In genomic region chr17:45429338-45430005, GRCh38 we compare ENCODE assay signal across 11 cellular contexts. TPM values are rescaled to one million over a fixed set of nuclear protein-coding genes. Genes with fewer than 3 reads are reported as not detected.
DNase-seq lines count a peak whose midpoint lies in the region; ATAC-seq and TF ChIP-seq lines count a peak whose summit lies in the region.
"Had no signal": no experiment of that assay in that cellular context is flagged by ENCODE, and none has a peak within 500 bp of the region (broad histone marks: within the 10 kb centered on the region; RNA-seq: fewer than 3 reads in every experiment).

No MANE protein-coding gene starts in this region.

- 10 to 12% (median 11%) methylated on average over 16 to 82 of the region's 82 CpGs for WGBS in ovary, 3 donors

- no peak overlapping the region for H3K27ac ChIP-seq in CD4-positive, CD25-positive, alpha-beta regulatory T cell (ENCODE audit: insufficient read depth, low read length, poor library complexity, severe bottlenecking)
- H3K27ac ChIP-seq in HUES6 (ENCODE audit: low read depth, low read length): no peak overlapping the region
- no peak overlapping the region for H3K27ac ChIP-seq in ovary

- H3K36me3 ChIP-seq in CD4-positive, CD25-positive, alpha-beta regulatory T cell (ENCODE audit: control insufficient read depth, insufficient read depth, low read length): no peaks in the 10 kb centered on the region
- H3K36me3 ChIP-seq in HUES6 (ENCODE audit: control insufficient read depth, insufficient read depth, low read length): no peaks in the 10 kb centered on the region
- no peaks in the 10 kb centered on the region for H3K36me3 ChIP-seq in ovary

- H3K9me3 ChIP-seq in CD4-positive, CD25-positive, alpha-beta regulatory T cell (ENCODE audit: control insufficient read depth in 2 of 2, low read length in 2 of 2): no peaks in the 10 kb centered on the region
- H3K9me3 ChIP-seq in HUES6 (ENCODE audit: control insufficient read depth, insufficient read depth, low read depth, low read length): no peaks in the 10 kb centered on the region
- no peaks in the 10 kb centered on the region for H3K9me3 ChIP-seq in ovary

- no peaks in the 10 kb centered on the region for H3K27me3 ChIP-seq in CD4-positive, CD25-positive, alpha-beta regulatory T cell (ENCODE audit: control insufficient read depth, insufficient read depth, low read length)
- H3K27me3 ChIP-seq in HUES6 (ENCODE audit: control insufficient read depth, insufficient read depth, low read length) (peaks cover 68% of the 10 kb centered on the region), ovary (no peaks in the 10 kb centered on the region)

- no peak for ATAC-seq in CD4-positive, CD25-positive, alpha-beta regulatory T cell (ENCODE audit: low read depth in 2 of 2)

- no peak for DNase-seq in CD4-positive, CD25-positive, alpha-beta regulatory T cell
- DNase-seq in nephron progenitor cell: peak; percentile 55
- DNase-seq in activated naive CD4-positive, alpha-beta T cell treated with anti-CD3 and anti-CD28 coated beads, Interleukin-2, amount 50 U/mL, for 16 hours: no peak
- DNase-seq in NCI-H524 (lab: John Stamatoyannopoulos, UW): no peak
- no peak for DNase-seq in HCEC 1CT
- DNase-seq in ovary: no peak
- DNase-seq: cerebellar nuclear complex, NCI-H146, SHP77 had no signal

- peaks cover 0 to 28% (median 9%) of the 10 kb centered on the region in 4 donors for H3K4me1 Mint-ChIP-seq in CD4-positive, CD25-positive, alpha-beta regulatory T cell
- H3K4me1 Mint-ChIP-seq in dendritic cell treated with granulocyte-macrophage colony-stimulating factor and Interleukin-4, amounts not matched to agents 40 ng/mL and 50 ng/mL, for 4 days (ENCODE audit: low read depth): peaks cover 77% of the 10 kb centered on the region
- H3K4me1 Mint-ChIP-seq in nephron progenitor cell: peaks cover 40% of the 10 kb centered on the region

- no peak for TF ChIP-seq CTCF in nephron progenitor cell (IDR thresholded peaks at IDR 0.05)
- no peak for TF ChIP-seq CTCF in ovary (IDR thresholded peaks at IDR 0.05)

- TF ChIP-seq EP300 in ovary (IDR thresholded peaks at IDR 0.05): no peak

- peak overlapping the region in 1 of 3 donors; percentile 26 for H3K27ac Mint-ChIP-seq in CD4-positive, CD25-positive, alpha-beta regulatory T cell
- peak overlapping the region; percentile 87 for H3K27ac Mint-ChIP-seq in dendritic cell treated with granulocyte-macrophage colony-stimulating factor and Interleukin-4, amounts not matched to agents 40 ng/mL and 50 ng/mL, for 4 days
- no peak overlapping the region for H3K27ac Mint-ChIP-seq in nephron progenitor cell

- H3K4me3 ChIP-seq in CD4-positive, CD25-positive, alpha-beta regulatory T cell (ENCODE audit: low read depth, low read length): no peak overlapping the region
- H3K4me3 ChIP-seq in HUES6 (ENCODE audit: low read depth, low read length) (peak overlapping the region; percentile 86), ovary (no peak overlapping the region)

- H3K4me1 ChIP-seq in CD4-positive, CD25-positive, alpha-beta regulatory T cell (ENCODE audit: control insufficient read depth, insufficient read depth, low read length, poor library complexity, severe bottlenecking): peaks cover 33% of the 10 kb centered on the region
- H3K4me1 ChIP-seq in HUES6 (ENCODE audit: control insufficient read depth, insufficient read depth, low read length): peaks cover 21% of the 10 kb centered on the region
- peaks cover 4% of the 10 kb centered on the region for H3K4me1 ChIP-seq in ovary (ENCODE audit: insufficient read depth)

- peak overlapping the region; percentile 76 to 89 (median 79) for H3K4me3 Mint-ChIP-seq in CD4-positive, CD25-positive, alpha-beta regulatory T cell
- peak overlapping the region; percentile 73 for H3K4me3 Mint-ChIP-seq in dendritic cell treated with granulocyte-macrophage colony-stimulating factor and Interleukin-4, amounts not matched to agents 40 ng/mL and 50 ng/mL, for 4 days
- H3K4me3 Mint-ChIP-seq in nephron progenitor cell: peak overlapping the region; percentile 58

- peak overlapping the region; percentile 24 for H3K9ac ChIP-seq in HUES6 (ENCODE audit: low read length)

- no peak for TF ChIP-seq POLR2A in ovary (IDR thresholded peaks at IDR 0.05)

- H3K36me3 Mint-ChIP-seq in CD4-positive, CD25-positive, alpha-beta regulatory T cell: no peaks in the 10 kb centered on the region
- peaks cover 81% of the 10 kb centered on the region for H3K36me3 Mint-ChIP-seq in dendritic cell treated with granulocyte-macrophage colony-stimulating factor and Interleukin-4, amounts not matched to agents 40 ng/mL and 50 ng/mL, for 4 days (ENCODE audit: low read depth)
- no peaks in the 10 kb centered on the region for H3K36me3 Mint-ChIP-seq in nephron progenitor cell (ENCODE audit: low read depth)

- H3K9me3 Mint-ChIP-seq in CD4-positive, CD25-positive, alpha-beta regulatory T cell: no peaks in the 10 kb centered on the region
- no peaks in the 10 kb centered on the region for H3K9me3 Mint-ChIP-seq in dendritic cell treated with granulocyte-macrophage colony-stimulating factor and Interleukin-4, amounts not matched to agents 40 ng/mL and 50 ng/mL, for 4 days
- H3K9me3 Mint-ChIP-seq in nephron progenitor cell: no peaks in the 10 kb centered on the region

- intact Hi-C loops in dendritic cell treated with granulocyte-macrophage colony-stimulating factor and Interleukin-4, amounts not matched to agents 40 ng/mL and 50 ng/mL, for 4 days (cut with micrococcal nuclease): loop anchor here (2.0 kb wide), 1 partner anchor 17 kb away; no protein-coding TSS in a partner anchor
- intact Hi-C loops in ovary (cut with DNase I): no loop called here

- no peaks in the 10 kb centered on the region for H3K27me3 Mint-ChIP-seq in CD4-positive, CD25-positive, alpha-beta regulatory T cell
- H3K27me3 Mint-ChIP-seq in dendritic cell treated with granulocyte-macrophage colony-stimulating factor and Interleukin-4, amounts not matched to agents 40 ng/mL and 50 ng/mL, for 4 days: no peaks in the 10 kb centered on the region
- peaks cover 76% of the 10 kb centered on the region for H3K27me3 Mint-ChIP-seq in nephron progenitor cell (ENCODE audit: low read depth, poor library complexity)

RNA-seq across cellular contexts. Expression of gene ARHGAP27, which starts 3.2 kb away (rescaled TPM):
- total RNA-seq in CD4-positive, CD25-positive, alpha-beta regulatory T cell: 78.5 TPM
- 10 to 100 TPM; 23.9 to 27.7 (median 25.6) TPM for polyA plus RNA-seq in CD4-positive, CD25-positive, alpha-beta regulatory T cell
- 10 to 100 TPM in 3 of 7 donors, 1 to 10 TPM in 4; 3.7 to 41.7 (median 8.7) TPM for total RNA-seq in ovary
- 10 to 100 TPM in 1 of 2 donors, 1 to 10 TPM in 1; 3.8 to 10.1 TPM for polyA plus RNA-seq in ovary
